In genomic region chr17:12789976-12790805, GRCh38 we compare ENCODE assay signal across 8 cellular contexts. TPM values are rescaled to one million over a fixed set of nuclear protein-coding genes. Genes with fewer than 3 reads are reported as not detected.
DNase-seq lines count a peak whose midpoint lies in the region; ATAC-seq and TF ChIP-seq lines count a peak whose summit lies in the region.

No MANE protein-coding gene starts in this region.

- H3K9me3 Mint-ChIP-seq in T-cell, result peaks cover 0 to 4% (median 0%) of the 10 kb centered on the region in 3 donors

- no peak for DNase-seq in Right ventricle myocardium superior
- no peak for DNase-seq in Right ventricle myocardium inferior (ENCODE audit: missing footprints)
- DNase-seq in T-cell, result no peak
- peak in 35 of 42 donors; percentile 3 to 54 (median 26) for DNase-seq in head of caudate nucleus
- no peak for DNase-seq in retinal pigment epithelial cell (ENCODE audit: low read depth)
- DNase-seq in 8988T, result no peak
- no peak for DNase-seq in DMS153 treated with DMSO at 0.1 percent for 48 hours (lab: John Stamatoyannopoulos, UW; ENCODE audit: unreplicated experiment)
- no peak for DNase-seq in COLO829 (ENCODE audit: low spot score)

- TF ChIP-seq CTCF in retinal pigment epithelial cell (conservative IDR thresholded peaks at IDR 0.05; ENCODE audit: low read depth, low read length), result no peak

- peaks cover 8 to 10% (median 10%) of the 10 kb centered on the region in 3 donors for H3K4me1 Mint-ChIP-seq in T-cell

- POLR2A ChIA-PET in T-cell (lab: Charles Lee), result no interaction called here

- peaks cover 24 to 48% of the 10 kb centered on the region in 2 donors for H3K27me3 Mint-ChIP-seq in T-cell

- H3K4me3 ChIP-seq in retinal pigment epithelial cell (ENCODE audit: low read length), result peak overlapping the region; percentile 56

- ATAC-seq in Right ventricle myocardium superior (ENCODE audit: poor library complexity) (peak; percentile 8), Right ventricle myocardium inferior (no peak), T-cell (replicated peaks in 1 of 4) (no peak)

- intact Hi-C loops in Right ventricle myocardium superior (cut with DNase I), result no loop called here
- intact Hi-C loops in Right ventricle myocardium inferior (cut with DNase I), result no loop called here
- intact Hi-C loops in head of caudate nucleus (cut with DNase I), result no loop called here

- H3K27ac Mint-ChIP-seq in T-cell, result no peak overlapping the region

- H3K4me3 Mint-ChIP-seq in T-cell, result peak overlapping the region; percentile 39 to 76 (median 57)

- CTCF ChIA-PET in T-cell (lab: Charles Lee), result no interaction called here

- no peaks in the 10 kb centered on the region for H3K36me3 Mint-ChIP-seq in T-cell

RNA-seq across cellular contexts. Expression of gene ARHGAP44, which starts 0.9 kb away (rescaled TPM):
- total RNA-seq in Right ventricle myocardium superior (7.9 TPM), Right ventricle myocardium inferior (8.6 TPM), T-cell (under 1 TPM in 3 of 5 donors, not detected in 2; 0.15 to 0.39 (median 0.38) TPM)

Comparison
In these comparisons a context has a peak if more than half of its experiments do, and no peak if none do; other contexts are left out.
1. DNase-seq: peak in head of caudate nucleus (35 of 42); none in Right ventricle myocardium superior (single experiment), Right ventricle myocardium inferior (single experiment), T-cell (0 of 34), retinal pigment epithelial cell (single experiment), 8988T (single experiment), DMS153 treated with DMSO at 0.1 percent for 48 hours (single experiment) and COLO829 (single experiment).